Comparison of ENCODE assay signal across 1 cellular context in genomic region chr1:39116868-39117728, GRCh38.
TF ChIP-seq lines count a peak whose summit lies in the region.

No MANE protein-coding gene starts in this region.

TF ChIP-seq in HepG2, 621 proteins besides CTCF, POLR2A, EP300 and RAD21 (continued from another document):
- TF ChIP-seq, protein P1, sequence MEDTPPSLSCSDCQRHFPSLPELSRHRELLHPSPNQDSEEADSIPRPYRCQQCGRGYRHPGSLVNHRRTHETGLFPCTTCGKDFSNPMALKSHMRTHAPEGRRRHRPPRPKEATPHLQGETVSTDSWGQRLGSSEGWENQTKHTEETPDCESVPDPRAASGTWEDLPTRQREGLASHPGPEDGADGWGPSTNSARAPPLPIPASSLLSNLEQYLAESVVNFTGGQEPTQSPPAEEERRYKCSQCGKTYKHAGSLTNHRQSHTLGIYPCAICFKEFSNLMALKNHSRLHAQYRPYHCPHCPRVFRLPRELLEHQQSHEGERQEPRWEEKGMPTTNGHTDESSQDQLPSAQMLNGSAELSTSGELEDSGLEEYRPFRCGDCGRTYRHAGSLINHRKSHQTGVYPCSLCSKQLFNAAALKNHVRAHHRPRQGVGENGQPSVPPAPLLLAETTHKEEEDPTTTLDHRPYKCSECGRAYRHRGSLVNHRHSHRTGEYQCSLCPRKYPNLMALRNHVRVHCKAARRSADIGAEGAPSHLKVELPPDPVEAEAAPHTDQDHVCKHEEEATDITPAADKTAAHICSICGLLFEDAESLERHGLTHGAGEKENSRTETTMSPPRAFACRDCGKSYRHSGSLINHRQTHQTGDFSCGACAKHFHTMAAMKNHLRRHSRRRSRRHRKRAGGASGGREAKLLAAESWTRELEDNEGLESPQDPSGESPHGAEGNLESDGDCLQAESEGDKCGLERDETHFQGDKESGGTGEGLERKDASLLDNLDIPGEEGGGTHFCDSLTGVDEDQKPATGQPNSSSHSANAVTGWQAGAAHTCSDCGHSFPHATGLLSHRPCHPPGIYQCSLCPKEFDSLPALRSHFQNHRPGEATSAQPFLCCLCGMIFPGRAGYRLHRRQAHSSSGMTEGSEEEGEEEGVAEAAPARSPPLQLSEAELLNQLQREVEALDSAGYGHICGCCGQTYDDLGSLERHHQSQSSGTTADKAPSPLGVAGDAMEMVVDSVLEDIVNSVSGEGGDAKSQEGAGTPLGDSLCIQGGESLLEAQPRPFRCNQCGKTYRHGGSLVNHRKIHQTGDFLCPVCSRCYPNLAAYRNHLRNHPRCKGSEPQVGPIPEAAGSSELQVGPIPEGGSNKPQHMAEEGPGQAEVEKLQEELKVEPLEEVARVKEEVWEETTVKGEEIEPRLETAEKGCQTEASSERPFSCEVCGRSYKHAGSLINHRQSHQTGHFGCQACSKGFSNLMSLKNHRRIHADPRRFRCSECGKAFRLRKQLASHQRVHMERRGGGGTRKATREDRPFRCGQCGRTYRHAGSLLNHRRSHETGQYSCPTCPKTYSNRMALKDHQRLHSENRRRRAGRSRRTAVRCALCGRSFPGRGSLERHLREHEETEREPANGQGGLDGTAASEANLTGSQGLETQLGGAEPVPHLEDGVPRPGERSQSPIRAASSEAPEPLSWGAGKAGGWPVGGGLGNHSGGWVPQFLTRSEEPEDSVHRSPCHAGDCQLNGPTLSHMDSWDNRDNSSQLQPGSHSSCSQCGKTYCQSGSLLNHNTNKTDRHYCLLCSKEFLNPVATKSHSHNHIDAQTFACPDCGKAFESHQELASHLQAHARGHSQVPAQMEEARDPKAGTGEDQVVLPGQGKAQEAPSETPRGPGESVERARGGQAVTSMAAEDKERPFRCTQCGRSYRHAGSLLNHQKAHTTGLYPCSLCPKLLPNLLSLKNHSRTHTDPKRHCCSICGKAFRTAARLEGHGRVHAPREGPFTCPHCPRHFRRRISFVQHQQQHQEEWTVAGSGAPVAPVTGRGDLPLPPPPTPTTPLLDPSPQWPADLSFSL (CRISPR knock-in tag; IDR thresholded peaks at IDR 0.05) = peak; percentile 79
- TF ChIP-seq, protein P2, sequence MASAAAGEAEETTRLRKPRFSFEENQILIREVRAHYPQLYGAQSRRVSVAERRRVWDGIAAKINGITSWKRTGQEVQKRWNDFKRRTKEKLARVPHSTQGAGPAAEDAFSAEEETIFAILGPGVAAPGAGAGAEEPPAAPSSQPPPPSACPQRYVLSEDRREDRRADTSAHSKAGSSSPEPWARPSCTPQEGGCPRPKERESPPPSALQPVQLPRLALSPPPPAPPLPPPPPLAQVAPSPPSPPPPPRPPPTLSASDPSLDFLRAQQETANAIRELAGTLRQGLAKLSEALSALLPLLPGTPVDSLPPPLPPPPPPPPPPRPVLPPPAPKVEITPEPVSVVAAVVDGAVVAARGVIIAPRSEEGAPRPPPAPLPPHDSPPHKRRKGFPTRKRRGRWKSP (CRISPR knock-in tag; IDR thresholded peaks at IDR 0.05) = peak; percentile 56; the same call in 1 of the 2 replicates
- TF ChIP-seq ZBTB33 (CRISPR knock-in tag; IDR thresholded peaks at IDR 0.05) (no peak), SOX13 (IDR thresholded peaks at IDR 0.05) (no peak), SOX13 (CRISPR knock-in tag; conservative IDR thresholded peaks at IDR 0.05 in 1 of 2, IDR thresholded peaks at IDR 0.05 in 1 of 2) (peak in 1 of 2 experiments; percentile 34; a peak in 1 of 4 replicates), LCORL (IDR thresholded peaks at IDR 0.05) (peak; percentile 14; the same call in 1 of the 2 replicates), LCORL (CRISPR knock-in tag; IDR thresholded peaks at IDR 0.05) (peak; percentile 63; the same call in 1 of the 2 replicates), FOSL1 (CRISPR knock-in tag; IDR thresholded peaks at IDR 0.05; ENCODE audit: borderline replicate concordance) (peak; percentile 44; the same call in 1 of the 2 replicates), ZSCAN20 (CRISPR knock-in tag; IDR thresholded peaks at IDR 0.05; ENCODE audit: borderline replicate concordance) (no peak), DPF2 (CRISPR knock-in tag; IDR thresholded peaks at IDR 0.05; ENCODE audit: borderline replicate concordance, low read depth) (0 out of 2 replicates have a peak, but pooled peaks have one; percentile 23), ZNF670 (CRISPR knock-in tag; IDR thresholded peaks at IDR 0.05; ENCODE audit: borderline replicate concordance) (0 out of 2 replicates have a peak, but pooled peaks have one; percentile 27), FOXP1 (IDR thresholded peaks at IDR 0.05) (0 out of 2 replicates have a peak, but pooled peaks have one; percentile 53), FOXP1 (CRISPR knock-in tag; IDR thresholded peaks at IDR 0.05) (peak; percentile 81)
